In genomic region chr6:133415262-133415661, GRCh38 we compare ENCODE assay signal across 26 cellular contexts.
"Had no signal": no experiment of that assay in that cellular context is flagged by ENCODE, and none has a peak within 500 bp of the region (broad histone marks: within the 10 kb centered on the region; RNA-seq: fewer than 3 reads in every experiment).

No MANE protein-coding gene starts in this region.

- H3K4me1 ChIP-seq: lower lobe of right lung, prostate gland, right lobe of liver, transverse colon, uterus had no signal

- DNase-seq: head of caudate nucleus; islet precursor cell; lower lobe of right lung; mammary epithelial cell; mesenchymal stem cell; naive B cell; natural killer cell; nephron progenitor cell; nucleus accumbens; pancreas; posterior cingulate gyrus; right lobe of liver; stimulated activated CD4-positive, alpha-beta T cell treated with anti-CD3 and anti-CD28 coated beads, Interleukin-1b, Interleukin-23, amount 100 ng/mL, for 48 hours; stimulated activated CD4-positive, alpha-beta T cell treated with anti-CD3 and anti-CD28 coated beads, Interleukin-2, amount 100 ng/mL, for 48 hours; stimulated activated CD4-positive, alpha-beta T cell treated with anti-CD3 and anti-CD28 coated beads, Interleukin-4, amount 100 ng/mL, for 4 hours; stimulated activated CD8-positive, alpha-beta memory T cell treated with anti-CD3 and anti-CD28 coated beads, Interleukin-4, amount 100 ng/mL, for 48 hours; stimulated activated naive CD4-positive, alpha-beta T cell treated with Interleukin-2 at 50 U/mL for 16 hours; stimulated activated naive CD8-positive, alpha-beta T cell treated with anti-CD3 and anti-CD28 coated beads, Interleukin-15, amount 100 ng/mL, for 72 hours; substantia nigra; transverse colon; uterus had no signal

- H3K4me1 Mint-ChIP-seq: naive B cell; natural killer cell; stimulated activated memory B cell treated with anti-CD40 and anti-IgM and Interleukin-4, amounts not matched to agents 10 μg/mL and 1 μg/mL and 100 μg/mL, for 72 hours; stimulated activated naive CD8-positive, alpha-beta T cell treated with anti-CD3 and anti-CD28 coated beads, Interleukin-15, amount 100 ng/mL, for 72 hours had no signal

- H3K4me3 Mint-ChIP-seq: mesothelial cell of epicardium; naive B cell; natural killer cell; nephron progenitor cell; stimulated activated memory B cell treated with anti-CD40 and anti-IgM and Interleukin-4, amounts not matched to agents 10 μg/mL and 1 μg/mL and 100 μg/mL, for 72 hours; stimulated activated naive CD8-positive, alpha-beta T cell treated with anti-CD3 and anti-CD28 coated beads, Interleukin-15, amount 100 ng/mL, for 72 hours had no signal

- H3K27ac Mint-ChIP-seq: mesothelial cell of epicardium; naive B cell; natural killer cell; nephron progenitor cell; stimulated activated memory B cell treated with anti-CD40 and anti-IgM and Interleukin-4, amounts not matched to agents 10 μg/mL and 1 μg/mL and 100 μg/mL, for 72 hours; stimulated activated naive CD8-positive, alpha-beta T cell treated with anti-CD3 and anti-CD28 coated beads, Interleukin-15, amount 100 ng/mL, for 72 hours had no signal

- H3K4me2 ChIP-seq: hepatocyte, smooth muscle cell had no signal

- ATAC-seq: lower lobe of right lung; natural killer cell; pancreas; right lobe of liver; stimulated activated memory B cell treated with anti-CD40 and anti-IgM and Interleukin-4, amounts not matched to agents 10 μg/mL and 1 μg/mL and 100 μg/mL, for 72 hours; stimulated activated naive CD8-positive, alpha-beta T cell treated with anti-CD3 and anti-CD28 coated beads, Interleukin-15, amount 100 ng/mL, for 72 hours had no signal

- H3K27me3 Mint-ChIP-seq: stimulated activated memory B cell treated with anti-CD40 and anti-IgM and Interleukin-4, amounts not matched to agents 10 μg/mL and 1 μg/mL and 100 μg/mL, for 72 hours; stimulated activated naive CD8-positive, alpha-beta T cell treated with anti-CD3 and anti-CD28 coated beads, Interleukin-15, amount 100 ng/mL, for 72 hours had no signal

- H3K79me2 ChIP-seq: hepatocyte had no signal

- H3K27ac ChIP-seq: hepatocyte, lower lobe of right lung, pancreas, prostate gland, right lobe of liver, transverse colon, uterus had no signal

- H3K27me3 ChIP-seq: hepatocyte, pancreas, right lobe of liver, transverse colon, uterus had no signal

- H3K9me3 Mint-ChIP-seq: mesothelial cell of epicardium; naive B cell; natural killer cell; nephron progenitor cell; stimulated activated memory B cell treated with anti-CD40 and anti-IgM and Interleukin-4, amounts not matched to agents 10 μg/mL and 1 μg/mL and 100 μg/mL, for 72 hours; stimulated activated naive CD8-positive, alpha-beta T cell treated with anti-CD3 and anti-CD28 coated beads, Interleukin-15, amount 100 ng/mL, for 72 hours had no signal

- H3K9me3 ChIP-seq: lower lobe of right lung, pancreas, prostate gland, right lobe of liver, transverse colon, uterus had no signal

- H3K36me3 Mint-ChIP-seq: mesothelial cell of epicardium; naive B cell; natural killer cell; stimulated activated memory B cell treated with anti-CD40 and anti-IgM and Interleukin-4, amounts not matched to agents 10 μg/mL and 1 μg/mL and 100 μg/mL, for 72 hours had no signal

- H3K36me3 ChIP-seq: lower lobe of right lung, pancreas, prostate gland, right lobe of liver, transverse colon, uterus had no signal

- H2AFZ ChIP-seq: hepatocyte had no signal

- H3K4me3 ChIP-seq: hepatocyte, lower lobe of right lung, pancreas, prostate gland, right lobe of liver, smooth muscle cell, transverse colon, uterus had no signal
